Comparison of ENCODE assay signal across 7 cellular contexts in the genomic region with DNA sequence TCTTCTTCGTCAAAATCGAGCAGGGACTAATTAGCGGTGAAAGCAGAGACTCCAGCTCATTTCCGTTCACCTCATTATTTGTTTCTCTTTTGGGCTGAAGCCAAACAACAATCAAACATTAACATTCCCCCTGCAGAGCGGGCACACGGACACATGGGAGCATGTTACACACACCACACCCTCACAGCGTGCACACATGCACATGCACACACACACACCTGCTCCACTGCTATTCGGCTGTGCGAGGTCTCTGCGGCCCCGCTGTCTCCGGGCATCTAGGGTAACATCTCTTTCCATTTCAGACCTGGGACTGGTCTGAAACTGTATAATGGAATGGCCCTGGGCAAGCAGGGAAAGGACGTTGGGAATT. TPM values are rescaled to one million over a fixed set of nuclear protein-coding genes. Genes with fewer than 3 reads are reported as not detected.
A peak's percentile ranks its signal among the peaks of the same experiment; 100 is the strongest.
DNase-seq lines count a peak whose midpoint lies in the region; ATAC-seq, FAIRE-seq and TF ChIP-seq lines count a peak whose summit lies in the region.

No MANE protein-coding gene starts in this region.

- peak overlapping the region; percentile 69 for H2AFZ ChIP-seq in K562 (ENCODE audit: low read depth, low read length)

- TF ChIP-seq POLR2A in NB4 (IDR thresholded peaks at IDR 0.05; ENCODE audit: extremely low read depth, insufficient read length) (no peak), K562 (conservative IDR thresholded peaks at IDR 0.05) (no peak)

- no peaks in the 10 kb centered on the region for H3K79me2 ChIP-seq in K562 (ENCODE audit: control insufficient read depth, insufficient read depth, low read length)

- H3K9me3 ChIP-seq in K562 (replicated peaks; ENCODE audit: control insufficient read depth, insufficient read depth, low read depth, low read length) (no peaks in the 10 kb centered on the region), muscle layer of duodenum (ENCODE audit: control insufficient read depth in 1 of 2, low read length in 2 of 2) (no peaks in the 10 kb centered on the region)

- H3K36me3 ChIP-seq in K562 (ENCODE audit: control insufficient read depth, insufficient read depth, low read length): no peaks in the 10 kb centered on the region
- no peaks in the 10 kb centered on the region for H3K36me3 ChIP-seq in muscle layer of duodenum (ENCODE audit: control insufficient read depth in 1 of 2, insufficient read depth in 2 of 2, low read length in 2 of 2)

- no peaks in the 10 kb centered on the region for H3K9me1 ChIP-seq in K562 (ENCODE audit: control insufficient read depth, insufficient read depth, low read length)

- FAIRE-seq in K562 (lab: Jason Lieb, UNC): no peak

- intact Hi-C loops in K562 (cut with micrococcal nuclease): loop anchor here (2.0 to 5.0 kb wide), 2 partner anchors 42 to 60 kb away; no protein-coding TSS in a partner anchor

- no peaks in the 10 kb centered on the region; a peak in 1 of 5 replicates for H3K27me3 ChIP-seq in K562 (ENCODE audit: control insufficient read depth in 2 of 2, insufficient read depth in 2 of 2, low read length in 2 of 2)
- H3K27me3 ChIP-seq in muscle layer of duodenum (ENCODE audit: low read depth, low read length): no peaks in the 10 kb centered on the region

- no peaks in the 10 kb centered on the region for H4K20me1 ChIP-seq in K562 (replicated peaks; ENCODE audit: control insufficient read depth, insufficient read depth, low read length)

- CTCF ChIA-PET in K562 (lab: Yijun Ruan, JAX; ENCODE audit: low intra/inter-chr PET ratio): interaction anchor here (1.3 to 3.2 kb wide), 3 partner anchors 130 to 764 kb away, joined by 3 to 29 read pairs (median 11); a partner anchor contains a TSS

- POLR2A ChIA-PET in K562 (lab: Yijun Ruan, JAX): interaction anchor here (0.7 to 1.8 kb wide), 5 partner anchors 56 to 130 kb away, joined by 3 to 8 read pairs (median 6); a partner anchor contains a TSS

- H3K27ac ChIP-seq in K562 (ENCODE audit: extremely low read depth, low read depth, low read length) (no peak overlapping the region), muscle layer of duodenum (ENCODE audit: low read length) (no peak overlapping the region)

- TF ChIP-seq RAD21 in K562 (CRISPR knock-in tag; conservative IDR thresholded peaks at IDR 0.05 in 1 of 2, IDR thresholded peaks at IDR 0.05 in 1 of 2): no peak

- no peak for TF ChIP-seq EP300 in K562 (IDR thresholded peaks at IDR 0.05; ENCODE audit: low read length)

- WGBS in K562 (ENCODE audit: insufficient coverage, low coverage, missing lambda C conversion rate): 72% methylated on average over 13 of the region's 13 CpGs

- H3K4me1 ChIP-seq in K562 (replicated peaks in 1 of 2; ENCODE audit: control insufficient read depth in 2 of 2, insufficient read depth in 2 of 2, low read length in 2 of 2): peaks cover 15 to 17% of the 10 kb centered on the region in 2 experiments
- H3K4me1 ChIP-seq in muscle layer of duodenum (ENCODE audit: control insufficient read depth in 1 of 2, insufficient read depth in 2 of 2, low read length in 2 of 2): peaks cover 14 to 15% of the 10 kb centered on the region in 2 donors

- in situ Hi-C loops in K562 (cut with MboI): loop anchor here (5.0 to 10.0 kb wide), 2 partner anchors 130 to 278 kb away; a partner anchor contains a TSS

- DNase-seq in NB4 (ENCODE audit: low read depth) (no peak), K562 (ENCODE audit: extremely low read depth in 1 of 4, low spot score in 3 of 4) (no peak)

- H3K9ac ChIP-seq in K562 (ENCODE audit: insufficient read depth in 1 of 2, low read depth in 2 of 2, low read length in 2 of 2): peak overlapping the region in 1 of 2 experiments; percentile 68; a peak in 1 of 4 replicates

- BruUV-seq in K562 (replicated peaks; lab: Mats Ljungman, UMichigan): no TSS peak

- TF ChIP-seq CTCF in NB4 (IDR thresholded peaks at IDR 0.05; ENCODE audit: low read depth, low read length): no peak
- TF ChIP-seq CTCF in K562 (IDR thresholded peaks at IDR 0.05 in 2 of 3, conservative IDR thresholded peaks at IDR 0.05 in 1 of 3; ENCODE audit: insufficient read depth in 2 of 3, low read depth in 1 of 3, low read length in 3 of 3): no peak

- H3K4me2 ChIP-seq in K562 (ENCODE audit: insufficient read depth, low read length): peak overlapping the region; percentile 90

- ATAC-seq in GM19372 (IDR thresholded peaks at IDR 0.05; ENCODE audit: low read depth, unreplicated experiment) (peak; percentile 6), K562 (no peak), HG02981 (IDR thresholded peaks at IDR 0.05; ENCODE audit: unreplicated experiment) (no peak), GM21723 (IDR thresholded peaks at IDR 0.05; ENCODE audit: unreplicated experiment) (no peak), HG03378 (IDR thresholded peaks at IDR 0.05; ENCODE audit: unreplicated experiment) (no peak)

- peak overlapping the region; percentile 46 for H3K4me3 ChIP-seq in NB4 (ENCODE audit: low read depth, low read length)
- 0 out of 2 replicates have a peak overlapping the region, but pooled peaks have one; percentile 36 for H3K4me3 ChIP-seq in K562
- H3K4me3 ChIP-seq in muscle layer of duodenum (ENCODE audit: low read depth in 1 of 2, low read length in 2 of 2): peak overlapping the region; percentile 59 to 74

TF ChIP-seq in K562, 482 proteins besides CTCF, POLR2A, EP300 and RAD21:
- TF ChIP-seq NFIC (IDR thresholded peaks at IDR 0.05): peak; percentile 28; the same call in 1 of the 2 replicates
- TF ChIP-seq ZNF695 (CRISPR knock-in tag; IDR thresholded peaks at IDR 0.05): no peak
TF ChIP-seq in K562: peak in this region for 1.

RNA-seq across cellular contexts. Expression of a gene that starts 58.4 kb away (rescaled TPM):
- total RNA-seq in K562 (2011; cell fraction: chromatin; rRNA removed; ENCODE audit: low replicate concordance): 40.8 and 79.7 TPM in 2 replicates
- 33.0 and 35.8 TPM in 2 replicates for total RNA-seq in K562 (2011; cell fraction: nucleolus; rRNA removed)
- total RNA-seq in K562 (2011; cell fraction: nucleoplasm; rRNA removed): 50.9 and 57.0 TPM in 2 replicates
- total RNA-seq in K562 (2014; rRNA removed): 11.4 and 12.4 TPM in 2 replicates
- 21.9 and 25.5 TPM in 2 replicates for total RNA-seq in K562 (2014; rRNA removed; fragmentation: Illumina TruSeq; extraction: Trizol)
- 13.6 and 14.7 TPM in 2 replicates for total RNA-seq in K562 (2015; rRNA removed; fragmentation: Illumina TruSeq; extraction: Trizol)
- total RNA-seq in K562 (2021): 22.1 and 25.0 TPM in 2 replicates
- 53.9 and 66.3 TPM in 2 replicates for polyA plus RNA-seq in K562 (2011; rRNA removed)
- 41.0 and 55.7 TPM in 2 replicates for polyA plus RNA-seq in K562 (2011; cell fraction: cytosol; rRNA removed)
- polyA plus RNA-seq in K562 (2011; cell fraction: nucleus; rRNA removed): 51.6 and 73.7 TPM in 2 replicates
- polyA plus RNA-seq in K562 (2012): 16.6 and 39.2 TPM in 2 replicates
- polyA plus RNA-seq in K562 (2014; fragmentation: Illumina TruSeq; extraction: Trizol): 24.9 and 26.1 TPM in 2 replicates
- polyA plus RNA-seq in K562 (2014; fragmentation: Nextera tagmentation; extraction: Ambion mirVana): 1 to 10 TPM; 3.4 to 7.8 TPM
- 14.7 and 15.9 TPM in 2 replicates for polyA plus RNA-seq in K562 (2014; rRNA removed)
- polyA minus RNA-seq in K562 (2011; rRNA and poly(A)+ RNA removed): 58.4 and 72.6 TPM in 2 replicates
- polyA minus RNA-seq in K562 (2011; cell fraction: cytosol; rRNA and poly(A)+ RNA removed): 33.1 and 35.2 TPM in 2 replicates
- polyA minus RNA-seq in K562 (2011; cell fraction: nucleus; rRNA and poly(A)+ RNA removed): 14.3 and 31.3 TPM in 2 replicates
